In the genomic region with DNA sequence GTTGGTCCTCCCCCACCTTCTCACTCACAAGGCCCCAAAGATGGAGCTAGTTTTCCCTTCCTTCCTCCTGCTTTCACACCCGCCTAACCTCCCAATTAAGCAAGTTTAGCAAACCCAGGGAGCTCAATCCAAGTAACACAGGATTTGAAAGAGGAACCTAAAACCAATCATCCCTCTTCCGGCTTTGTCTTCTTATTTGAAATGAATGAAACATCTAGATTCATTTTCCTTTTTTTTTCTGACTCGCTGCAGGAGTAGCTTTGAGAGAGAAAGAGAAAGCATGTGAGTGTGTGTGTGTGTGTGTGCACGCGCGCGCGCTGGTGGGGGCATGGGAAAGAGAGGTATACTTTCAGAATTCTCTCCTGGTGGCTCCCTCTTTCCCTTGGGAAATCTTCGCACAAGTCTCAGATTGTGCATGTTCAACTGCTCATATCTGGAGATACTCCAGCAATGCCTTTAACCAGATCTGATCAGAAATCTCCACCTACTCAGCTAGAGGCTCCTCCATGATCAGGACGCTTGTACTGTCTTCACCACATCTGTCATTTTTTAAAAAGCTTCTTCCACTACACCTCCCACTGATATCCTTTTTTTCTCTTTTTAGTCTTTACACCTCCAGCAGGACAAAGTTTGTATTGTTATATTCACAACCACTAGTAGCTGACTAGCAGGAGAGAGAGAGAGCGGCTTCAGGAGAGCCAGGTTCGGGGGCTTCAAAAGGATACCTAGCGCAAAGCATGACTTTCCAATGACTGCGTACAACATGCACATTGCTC, we compare ENCODE assay signal across 8 cellular contexts. TPM values are rescaled to one million over a fixed set of nuclear protein-coding genes. Genes with fewer than 3 reads are reported as not detected.
A peak's percentile ranks its signal among the peaks of the same experiment; 100 is the strongest.
DNase-seq lines count a peak whose midpoint lies in the region; ATAC-seq and TF ChIP-seq lines count a peak whose summit lies in the region.

No MANE protein-coding gene starts in this region.

- no peaks in the 10 kb centered on the region for H3K9me3 ChIP-seq in mammary epithelial cell (replicated peaks; ENCODE audit: insufficient read depth, low read length)
- H3K9me3 ChIP-seq in mesenchymal stem cell (ENCODE audit: control insufficient read depth, low read length), result no peaks in the 10 kb centered on the region
- H3K9me3 ChIP-seq in thymus (ENCODE audit: control insufficient read depth), result no peaks in the 10 kb centered on the region

- H3K18ac ChIP-seq in mesenchymal stem cell (ENCODE audit: low read depth in 1 of 2, low read length in 2 of 2), result no peak overlapping the region

- H2BK12ac ChIP-seq in mesenchymal stem cell (ENCODE audit: low read length in 2 of 2), result peak overlapping the region in 1 of 2 experiments; percentile 24

- H2BK5ac ChIP-seq in mesenchymal stem cell (ENCODE audit: low read depth, low read length, poor library complexity, severe bottlenecking), result no peak overlapping the region

- H3K4me1 ChIP-seq in mammary epithelial cell (ENCODE audit: insufficient read depth, low read length), result peaks cover 16% of the 10 kb centered on the region
- H3K4me1 ChIP-seq in mesenchymal stem cell (ENCODE audit: control insufficient read depth, insufficient read depth, low read depth, low read length), result no peaks in the 10 kb centered on the region
- H3K4me1 ChIP-seq in thymus (ENCODE audit: control insufficient read depth, insufficient read depth, low read length), result peaks cover 6% of the 10 kb centered on the region

- H3K14ac ChIP-seq in mesenchymal stem cell (ENCODE audit: low read length in 2 of 2), result no peak overlapping the region

- H3K9ac ChIP-seq in mammary epithelial cell (ENCODE audit: insufficient read depth, low read length), result peak overlapping the region; percentile 53
- peak overlapping the region; percentile 50 for H3K9ac ChIP-seq in mesenchymal stem cell (ENCODE audit: low read length)

- no peaks in the 10 kb centered on the region for H3K27me3 ChIP-seq in mammary epithelial cell (ENCODE audit: insufficient read depth, low read length)
- no peaks in the 10 kb centered on the region for H3K27me3 ChIP-seq in mesenchymal stem cell (ENCODE audit: control insufficient read depth in 1 of 2, insufficient read depth in 1 of 2, low read length in 2 of 2)
- no peaks in the 10 kb centered on the region for H3K27me3 ChIP-seq in thymus (ENCODE audit: control insufficient read depth, insufficient read depth)

- peak in 1 of 2 donors; percentile 21 for TF ChIP-seq CTCF in mammary epithelial cell (conservative IDR thresholded peaks at IDR 0.05 in 1 of 2, IDR thresholded peaks at IDR 0.05 in 1 of 2; ENCODE audit: extremely low read depth in 1 of 2, insufficient read depth in 1 of 2, low read depth in 1 of 2, low read length in 2 of 2)

- ATAC-seq in left colon, result no peak

- no TSS peak for BruUV-seq in mammary epithelial cell (replicated peaks; lab: Mats Ljungman, UMichigan)

- peak; percentile 10 for DNase-seq in NCI-H345 treated with DMSO at 0.1 percent for 48 hours (lab: John Stamatoyannopoulos, UW; ENCODE audit: unreplicated experiment)
- DNase-seq in mammary epithelial cell, result peak; percentile 56
- peak; percentile 21 for DNase-seq in mesenchymal stem cell
- DNase-seq in left colon, result no peak
- no peak for DNase-seq in AML-193 (lab: John Stamatoyannopoulos, UW)
- no peak for DNase-seq in OCI-M2 (lab: John Stamatoyannopoulos, UW; ENCODE audit: unreplicated experiment)

- no peak overlapping the region for H2BK120ac ChIP-seq in mesenchymal stem cell (ENCODE audit: low read depth, low read length)

- H4K8ac ChIP-seq in mesenchymal stem cell (ENCODE audit: low read length), result no peak overlapping the region

- in situ Hi-C loops in mammary epithelial cell (cut with MboI; ENCODE audit: low sequenced_read_pairs in 2 of 2), result loop anchor here in 1 of 2 donors (25.0 kb wide), 2 partner anchors 312 to 538 kb away; no protein-coding TSS in a partner anchor

- H2BK15ac ChIP-seq in mesenchymal stem cell (ENCODE audit: low read depth, poor library complexity, severe bottlenecking), result no peak overlapping the region

- intact Hi-C loops in mammary epithelial cell (cut with micrococcal nuclease) (loop anchor here (1.0 to 10.0 kb wide), 6 partner anchors 47 to 537 kb away; no protein-coding TSS in a partner anchor), left colon (cut with DNase I, micrococcal nuclease) (no loop called here)

- peak overlapping the region; percentile 57 for H3K27ac ChIP-seq in mammary epithelial cell (ENCODE audit: insufficient read depth, low read depth, low read length)
- H3K27ac ChIP-seq in mesenchymal stem cell (ENCODE audit: low read length, poor library complexity, severe bottlenecking), result no peak overlapping the region
- no peak overlapping the region for H3K27ac ChIP-seq in thymus (ENCODE audit: low read depth)

- CTCF ChIA-PET in mammary epithelial cell (lab: Charles Lee; ENCODE audit: low non-redundant PET), result interaction anchor here (0.6 to 1.1 kb wide), 7 partner anchors 13 to 613 kb away, joined by 3 to 8 read pairs (median 4); no protein-coding TSS in a partner anchor

- H3K4ac ChIP-seq in mesenchymal stem cell (ENCODE audit: low read depth in 1 of 2, low read length in 2 of 2), result no peak overlapping the region

- peak overlapping the region; percentile 27 for H2AK5ac ChIP-seq in mesenchymal stem cell (ENCODE audit: low read length, severe bottlenecking)

- no peaks in the 10 kb centered on the region for H3K36me3 ChIP-seq in mammary epithelial cell (ENCODE audit: insufficient read depth, low read length)
- H3K36me3 ChIP-seq in mesenchymal stem cell (ENCODE audit: control insufficient read depth in 1 of 2, insufficient read depth in 2 of 2, low read depth in 1 of 2, low read length in 2 of 2), result no peaks in the 10 kb centered on the region
- no peaks in the 10 kb centered on the region for H3K36me3 ChIP-seq in thymus (ENCODE audit: control insufficient read depth, insufficient read depth)

- H3K23ac ChIP-seq in mesenchymal stem cell (ENCODE audit: low read length in 2 of 2), result no peak overlapping the region

- H4K20me1 ChIP-seq in mammary epithelial cell (ENCODE audit: insufficient read depth, low read length), result no peaks in the 10 kb centered on the region

- peak overlapping the region; percentile 88 for H3K4me2 ChIP-seq in mammary epithelial cell (ENCODE audit: insufficient read depth, low read depth, low read length)
- H3K4me2 ChIP-seq in mesenchymal stem cell (ENCODE audit: low read length, poor library complexity, severe bottlenecking), result peak overlapping the region; percentile 93

- H4K91ac ChIP-seq in mesenchymal stem cell (ENCODE audit: low read length), result no peak overlapping the region

- dilution Hi-C loops in mammary epithelial cell (cut with HindIII; ENCODE audit: low sequenced_read_pairs), result no loop called here

- 17% methylated on average over 14 of the region's 14 CpGs for WGBS in mammary epithelial cell (ENCODE audit: low coverage, missing lambda C conversion rate)
- 87% methylated on average over 11 of the region's 14 CpGs for WGBS in mesenchymal stem cell
- 25% methylated on average over 14 of the region's 14 CpGs for WGBS in thymus

- peak overlapping the region; percentile 93 for H2AFZ ChIP-seq in mammary epithelial cell (ENCODE audit: low read depth, low read length)
- H2AFZ ChIP-seq in mesenchymal stem cell (ENCODE audit: low read depth, low read length), result no peak overlapping the region

- H3K79me2 ChIP-seq in mammary epithelial cell (ENCODE audit: insufficient read depth, low read length), result peaks cover 38% of the 10 kb centered on the region

- peaks cover 13% of the 10 kb centered on the region for H3K79me1 ChIP-seq in mesenchymal stem cell (replicated peaks; ENCODE audit: low read length, poor library complexity, severe bottlenecking)

- peak overlapping the region; percentile 33 for H3K4me3 ChIP-seq in GM08714 (ENCODE audit: low read length)
- H3K4me3 ChIP-seq in mammary epithelial cell (replicated peaks in 1 of 3; ENCODE audit: insufficient read depth in 1 of 3, low read depth in 2 of 3, low read length in 3 of 3), result peak overlapping the region; percentile 47 to 84 (median 57)
- peak overlapping the region in 1 of 2 experiments; percentile 89 for H3K4me3 ChIP-seq in mesenchymal stem cell (ENCODE audit: insufficient read depth in 1 of 2, low read depth in 1 of 2, low read length in 2 of 2)
- peak overlapping the region; percentile 68 for H3K4me3 ChIP-seq in thymus (ENCODE audit: low read length)

RNA-seq across cellular contexts. Expression of gene SLC8A1, which starts 1.6 kb away (rescaled TPM):
- total RNA-seq in mammary epithelial cell, result 10 to 100 TPM; 20.9 to 27.5 TPM
- 6.4 TPM for polyA plus RNA-seq in mammary epithelial cell
- 38.8 TPM for polyA minus RNA-seq in mammary epithelial cell
- polyA plus RNA-seq in mesenchymal stem cell (2013, experiment 1 of 2), result 0.93 TPM
- 1.2 TPM for polyA plus RNA-seq in mesenchymal stem cell (2013, experiment 2 of 2)
- polyA plus RNA-seq in thymus, result 0.46 TPM
- total RNA-seq in left colon, result 10 to 100 TPM in 1 of 2 donors, 1 to 10 TPM in 1; 3.1 to 22.6 TPM

Comparison
In these comparisons a context has a peak if more than half of its experiments do, and no peak if none do; other contexts are left out.
1. DNase-seq: peak in NCI-H345 treated with DMSO at 0.1 percent for 48 hours (single experiment), mammary epithelial cell (single experiment) and mesenchymal stem cell (single experiment); none in left colon (0 of 2), AML-193 (0 of 2) and OCI-M2 (single experiment).